ENCODE assay signal across 8 cellular contexts in the genomic region with DNA sequence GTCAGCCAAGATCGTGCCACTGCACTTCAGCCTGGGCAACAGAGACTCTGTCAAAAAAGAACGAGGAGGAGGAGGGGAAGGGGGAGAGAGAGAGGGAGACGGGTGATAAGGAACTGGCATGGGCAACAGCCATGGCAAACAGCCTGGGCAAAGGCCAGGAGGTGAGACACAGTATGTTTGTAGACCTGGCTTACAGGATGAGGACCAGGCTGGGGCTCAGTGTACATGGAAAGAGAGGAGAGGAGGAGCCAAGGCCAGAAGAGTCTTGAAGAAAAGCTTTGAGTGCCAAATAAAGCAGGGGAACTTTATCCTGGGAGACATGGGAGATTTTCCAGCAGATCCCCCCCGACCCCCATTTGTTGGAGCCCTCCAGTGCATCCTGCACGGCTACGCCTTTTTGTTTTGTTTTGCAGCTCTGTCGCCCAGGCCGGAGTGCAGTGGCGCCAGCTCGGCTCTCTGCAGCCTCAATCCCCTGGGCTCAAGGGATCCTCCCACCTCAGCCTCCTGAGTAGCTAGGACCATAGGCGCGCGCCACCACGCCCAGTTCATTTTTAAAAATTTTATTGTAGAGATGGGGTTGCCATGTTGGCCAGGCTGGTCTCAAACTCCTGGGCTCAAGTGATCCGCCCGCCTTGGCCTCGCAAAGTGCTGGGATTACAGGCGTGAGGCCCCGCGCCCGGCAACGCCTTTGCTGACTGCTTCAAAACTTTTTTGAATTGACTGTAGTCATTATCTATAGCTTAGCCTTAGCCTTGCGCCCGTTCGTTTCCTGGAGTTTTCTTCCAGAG. TPM values are rescaled to one million over a fixed set of nuclear protein-coding genes. Genes with fewer than 3 reads are reported as not detected.
DNase-seq lines count a peak whose midpoint lies in the region; ATAC-seq and TF ChIP-seq lines count a peak whose summit lies in the region.

No MANE protein-coding gene starts in this region.

- H3K9me3 ChIP-seq in RWPE2 (ENCODE audit: severe bottlenecking) (no peaks in the 10 kb centered on the region), neuron (ENCODE audit: low read length) (no peaks in the 10 kb centered on the region)

- H3K27me3 ChIP-seq in RWPE2 (ENCODE audit: insufficient read depth, poor library complexity, severe bottlenecking) (no peaks in the 10 kb centered on the region), neuron (ENCODE audit: insufficient read depth, low read length) (no peaks in the 10 kb centered on the region)

- no peak for ATAC-seq in RWPE2 (ENCODE audit: low read depth)
- no peak for ATAC-seq in GM21447 (IDR thresholded peaks at IDR 0.05; ENCODE audit: unreplicated experiment)

- H2AFZ ChIP-seq in neuron (ENCODE audit: low read depth, low read length) = peak overlapping the region; percentile 81

- no peak for TF ChIP-seq CTCF in RWPE2 (IDR thresholded peaks at IDR 0.05; ENCODE audit: poor library complexity, severe bottlenecking)
- no peak for TF ChIP-seq CTCF in epithelial cell of proximal tubule (conservative IDR thresholded peaks at IDR 0.05; ENCODE audit: low read depth, low read length)

- H3K4me1 ChIP-seq in RWPE2 (ENCODE audit: insufficient read depth, poor library complexity, severe bottlenecking) = peaks cover 2% of the 10 kb centered on the region
- peaks cover 51% of the 10 kb centered on the region for H3K4me1 ChIP-seq in neuron (ENCODE audit: insufficient read depth, low read length)

- H3K4me3 ChIP-seq in RWPE2 (ENCODE audit: severe bottlenecking) = peak overlapping the region; percentile 67
- peak overlapping the region; percentile 77 for H3K4me3 ChIP-seq in epithelial cell of proximal tubule (ENCODE audit: low read depth, low read length)
- peak overlapping the region; percentile 90 for H3K4me3 ChIP-seq in neuron (ENCODE audit: low read length)

- peak overlapping the region; percentile 78 for H3K27ac ChIP-seq in RWPE2 (ENCODE audit: poor library complexity, severe bottlenecking)

- peaks cover 18% of the 10 kb centered on the region for H3K36me3 ChIP-seq in RWPE2 (ENCODE audit: low read depth)
- H3K36me3 ChIP-seq in neuron (ENCODE audit: insufficient read depth, low read length) = peaks cover 3% of the 10 kb centered on the region

- DNase-seq in DMS 273 (lab: John Stamatoyannopoulos, UW; ENCODE audit: unreplicated experiment) (peak; percentile 41), DMS 273 treated with DMSO at 0.1 percent for 48 hours (lab: John Stamatoyannopoulos, UW) (no peak), RWPE2 (ENCODE audit: low spot score) (no peak), epithelial cell of proximal tubule (ENCODE audit: low read depth) (no peak), AG08395 (ENCODE audit: low spot score) (no peak)
- no peak for DNase-seq in stimulated activated naive CD4-positive, alpha-beta T cell treated with Interleukin-2 at 50 U/mL for 16 hours (lab: John Stamatoyannopoulos, UW)

RNA-seq across cellular contexts. Expression of a gene that starts 1.2 kb away (rescaled TPM):
- 81.2 and 101 TPM in 2 replicates for total RNA-seq in epithelial cell of proximal tubule

RNA-seq across cellular contexts. Expression of a gene that starts 43.1 kb away (rescaled TPM):
- 46.1 and 65.3 TPM in 2 replicates for total RNA-seq in epithelial cell of proximal tubule
